Comparison of ENCODE assay signal across 29 cellular contexts in genomic region chr3:154780263-154780662, GRCh38.
"Had no signal": no experiment of that assay in that cellular context is flagged by ENCODE, and none has a peak within 500 bp of the region (broad histone marks: within the 10 kb centered on the region; RNA-seq: fewer than 3 reads in every experiment).

No MANE protein-coding gene starts in this region.

- H3K4me1 Mint-ChIP-seq: activated CD4-positive, alpha-beta T cell treated with anti-CD3 and anti-CD28 coated beads, Interleukin-2, amount 10 ng/mL, durations not matched to agents 7 days and 5 days; activated naive CD4-positive, alpha-beta T cell treated with anti-CD3 and anti-CD28 coated beads, Interleukin-2, amount 50 U/mL, for 24 hours; activated naive CD8-positive, alpha-beta T cell treated with anti-CD3 and anti-CD28 coated beads, Interleukin-2, amount 50 U/mL, for 24 hours; activated T-helper 17 cell treated with anti-CD3 and anti-CD28 coated beads, Interleukin-2, amount 50 U/mL, for 72 hours; naive B cell; nephron progenitor cell; stimulated activated effector memory CD8-positive, alpha-beta T cell treated with anti-CD3 and anti-CD28 coated beads, Interleukin-12 subunit alpha, Interleukin-12 subunit beta, amount 100 ng/mL, for 72 hours; T-helper 17 cell had no signal

- H3K9me3 Mint-ChIP-seq: activated CD4-positive, alpha-beta T cell treated with anti-CD3 and anti-CD28 coated beads, Interleukin-2, amount 10 ng/mL, durations not matched to agents 7 days and 5 days; activated CD8-positive, alpha-beta T cell treated with anti-CD3 and anti-CD28 coated beads for 36 hours; activated naive CD4-positive, alpha-beta T cell treated with anti-CD3 and anti-CD28 coated beads, Interleukin-2, amount 50 U/mL, for 24 hours; activated naive CD8-positive, alpha-beta T cell treated with anti-CD3 and anti-CD28 coated beads, Interleukin-2, amount 50 U/mL, for 24 hours; activated T-cell treated with anti-CD3 and anti-CD28 coated beads, Interleukin-2, amount 50 U/mL, for 4 hours; naive B cell; nephron progenitor cell; stimulated activated naive CD8-positive, alpha-beta T cell treated with anti-CD3 and anti-CD28 coated beads, Interleukin-15, Interleukin-2, amounts not matched to agents 100 ng/mL and 50 ng/mL, for 24 hours had no signal

- H3K27ac Mint-ChIP-seq: activated CD4-positive, alpha-beta T cell treated with anti-CD3 and anti-CD28 coated beads, Interleukin-2, amount 10 ng/mL, durations not matched to agents 7 days and 5 days; activated CD8-positive, alpha-beta T cell treated with anti-CD3 and anti-CD28 coated beads for 36 hours; activated naive CD4-positive, alpha-beta T cell treated with anti-CD3 and anti-CD28 coated beads, Interleukin-2, amount 50 U/mL, for 24 hours; activated naive CD8-positive, alpha-beta T cell treated with anti-CD3 and anti-CD28 coated beads, Interleukin-2, amount 50 U/mL, for 24 hours; activated T-helper 17 cell treated with anti-CD3 and anti-CD28 coated beads, Interleukin-2, amount 50 U/mL, for 72 hours; naive B cell; nephron progenitor cell; progenitor cell of endocrine pancreas; stimulated activated effector memory CD8-positive, alpha-beta T cell treated with anti-CD3 and anti-CD28 coated beads, Interleukin-12 subunit alpha, Interleukin-12 subunit beta, amount 100 ng/mL, for 72 hours; stimulated activated naive CD8-positive, alpha-beta T cell treated with anti-CD3 and anti-CD28 coated beads, Interleukin-15, Interleukin-2, amounts not matched to agents 100 ng/mL and 50 ng/mL, for 24 hours; T-helper 17 cell had no signal

- DNase-seq: activated CD4-positive, alpha-beta T cell treated with anti-CD3 and anti-CD28 coated beads for 1 hour; activated CD4-positive, alpha-beta T cell treated with anti-CD3 and anti-CD28 coated beads, Interleukin-2, amount 10 ng/mL, durations not matched to agents 7 days and 5 days; activated CD8-positive, alpha-beta T cell treated with anti-CD3 and anti-CD28 coated beads for 36 hours; activated naive CD8-positive, alpha-beta T cell treated with anti-CD3 and anti-CD28 coated beads, Interleukin-2, amount 50 U/mL, for 24 hours; activated T-cell treated with anti-CD3 and anti-CD28 coated beads, Interleukin-2, amount 50 U/mL, for 4 hours; amygdala; effector CD8-positive, alpha-beta T cell; left lung; lower lobe of right lung; mucosa of descending colon; naive B cell; nephron progenitor cell; ovary; retina; small intestine; stimulated activated CD4-positive, alpha-beta T cell treated with anti-CD3 and anti-CD28 coated beads, Interleukin-4, amount 100 ng/mL, for 24 hours; T-helper 17 cell; T1000; trophoblast cell had no signal

- H3K27me3 ChIP-seq: left lung, ovary had no signal

- H3K36me3 Mint-ChIP-seq: activated naive CD4-positive, alpha-beta T cell treated with anti-CD3 and anti-CD28 coated beads, Interleukin-2, amount 50 U/mL, for 24 hours; naive B cell; stimulated activated effector memory CD8-positive, alpha-beta T cell treated with anti-CD3 and anti-CD28 coated beads, Interleukin-12 subunit alpha, Interleukin-12 subunit beta, amount 100 ng/mL, for 72 hours had no signal

- H3K36me3 ChIP-seq: left lung, lower lobe of right lung, ovary, thoracic aorta had no signal

- H3K27me3 Mint-ChIP-seq: activated CD4-positive, alpha-beta T cell treated with anti-CD3 and anti-CD28 coated beads, Interleukin-2, amount 10 ng/mL, durations not matched to agents 7 days and 5 days; activated CD8-positive, alpha-beta T cell treated with anti-CD3 and anti-CD28 coated beads for 36 hours; activated naive CD4-positive, alpha-beta T cell treated with anti-CD3 and anti-CD28 coated beads, Interleukin-2, amount 50 U/mL, for 24 hours; activated naive CD8-positive, alpha-beta T cell treated with anti-CD3 and anti-CD28 coated beads, Interleukin-2, amount 50 U/mL, for 24 hours; naive B cell; progenitor cell of endocrine pancreas; stimulated activated naive CD8-positive, alpha-beta T cell treated with anti-CD3 and anti-CD28 coated beads, Interleukin-15, Interleukin-2, amounts not matched to agents 100 ng/mL and 50 ng/mL, for 24 hours; T-helper 17 cell had no signal

- H3K4me3 ChIP-seq: left lung, lower lobe of right lung, mucosa of descending colon, ovary, thoracic aorta had no signal

- H3K9me3 ChIP-seq: left lung, lower lobe of right lung, mucosa of descending colon, ovary, thoracic aorta had no signal

- H3K4me3 Mint-ChIP-seq: activated CD4-positive, alpha-beta T cell treated with anti-CD3 and anti-CD28 coated beads, Interleukin-2, amount 10 ng/mL, durations not matched to agents 7 days and 5 days; activated CD8-positive, alpha-beta T cell treated with anti-CD3 and anti-CD28 coated beads for 36 hours; activated naive CD4-positive, alpha-beta T cell treated with anti-CD3 and anti-CD28 coated beads, Interleukin-2, amount 50 U/mL, for 24 hours; activated naive CD8-positive, alpha-beta T cell treated with anti-CD3 and anti-CD28 coated beads, Interleukin-2, amount 50 U/mL, for 24 hours; activated T-cell treated with anti-CD3 and anti-CD28 coated beads, Interleukin-2, amount 50 U/mL, for 4 hours; activated T-helper 17 cell treated with anti-CD3 and anti-CD28 coated beads, Interleukin-2, amount 50 U/mL, for 72 hours; naive B cell; nephron progenitor cell; stimulated activated effector memory CD8-positive, alpha-beta T cell treated with anti-CD3 and anti-CD28 coated beads, Interleukin-12 subunit alpha, Interleukin-12 subunit beta, amount 100 ng/mL, for 72 hours; stimulated activated naive CD8-positive, alpha-beta T cell treated with anti-CD3 and anti-CD28 coated beads, Interleukin-15, Interleukin-2, amounts not matched to agents 100 ng/mL and 50 ng/mL, for 24 hours; T-helper 17 cell had no signal

- ATAC-seq: activated CD8-positive, alpha-beta T cell treated with anti-CD3 and anti-CD28 coated beads for 36 hours; activated naive CD8-positive, alpha-beta T cell treated with anti-CD3 and anti-CD28 coated beads, Interleukin-2, amount 50 U/mL, for 24 hours; activated T-cell treated with anti-CD3 and anti-CD28 coated beads, Interleukin-2, amount 50 U/mL, for 4 hours; activated T-helper 17 cell treated with anti-CD3 and anti-CD28 coated beads, Interleukin-2, amount 50 U/mL, for 72 hours; mucosa of descending colon; stimulated activated effector memory CD8-positive, alpha-beta T cell treated with anti-CD3 and anti-CD28 coated beads, Interleukin-12 subunit alpha, Interleukin-12 subunit beta, amount 100 ng/mL, for 72 hours; T-helper 17 cell had no signal

- FAIRE-seq: colon, frontal cortex, islet of Langerhans, small intestine, urothelium cell line had no signal

- H3K27ac ChIP-seq: left lung, lower lobe of right lung, ovary, thoracic aorta had no signal
